Comparison of ENCODE assay signal across 28 cellular contexts in genomic region chr16:87115646-87116045, GRCh38.
"Had no signal": no experiment of that assay in that cellular context is flagged by ENCODE, and none has a peak within 500 bp of the region (broad histone marks: within the 10 kb centered on the region; RNA-seq: fewer than 3 reads in every experiment).

No MANE protein-coding gene starts in this region.

- H3K4me3 Mint-ChIP-seq: immature natural killer cell; mesothelial cell of epicardium; naive B cell; natural killer cell treated with Interleukin-12 subunit alpha and Interleukin-12 subunit beta and Interleukin-15 and Interleukin-18, amount 100 ng/mL, for 72 hours; stimulated activated naive B cell treated with anti-CD40 and anti-IgM and Interleukin-4, amounts not matched to agents 10 μg/mL and 1 μg/mL and 100 μg/mL, for 72 hours had no signal

- H3K9me3 ChIP-seq: left lung, lower lobe of right lung, ovary, right atrium auricular region, right lobe of liver, stomach, thoracic aorta, tibial artery, upper lobe of right lung, uterus had no signal

- H3K4me1 ChIP-seq: left lung, lower lobe of right lung, right atrium auricular region, right lobe of liver, stomach, tibial artery, upper lobe of right lung, uterus had no signal

- H3K9me3 Mint-ChIP-seq: immature natural killer cell; mesothelial cell of epicardium; natural killer cell treated with Interleukin-12 subunit alpha and Interleukin-12 subunit beta and Interleukin-15 and Interleukin-18, amount 100 ng/mL, for 72 hours; stimulated activated naive B cell treated with anti-CD40 and anti-IgM and Interleukin-4, amounts not matched to agents 10 μg/mL and 1 μg/mL and 100 μg/mL, for 72 hours had no signal

- H3K27ac Mint-ChIP-seq: immature natural killer cell; mesothelial cell of epicardium; naive B cell; natural killer cell treated with Interleukin-12 subunit alpha and Interleukin-12 subunit beta and Interleukin-15 and Interleukin-18, amount 100 ng/mL, for 72 hours; progenitor cell of endocrine pancreas; stimulated activated naive B cell treated with anti-CD40 and anti-IgM and Interleukin-4, amounts not matched to agents 10 μg/mL and 1 μg/mL and 100 μg/mL, for 72 hours had no signal

- H3K4me1 Mint-ChIP-seq: immature natural killer cell; mesothelial cell of epicardium; naive B cell; stimulated activated naive B cell treated with anti-CD40 and anti-IgM and Interleukin-4, amounts not matched to agents 10 μg/mL and 1 μg/mL and 100 μg/mL, for 72 hours had no signal

- H3K27me3 ChIP-seq: ovary, right atrium auricular region, right lobe of liver, tibial artery, upper lobe of right lung, uterus had no signal

- DNase-seq: hypothalamus; immature natural killer cell; kidney; left colon; left lung; lower lobe of right lung; mammary epithelial cell; mesendoderm; naive B cell; ovary; right lobe of liver; stimulated activated CD4-positive, alpha-beta T cell treated with anti-CD3 and anti-CD28 coated beads, Interleukin-12 subunit alpha, Interleukin-12 subunit beta, amount 100 ng/mL, for 4 hours; stimulated activated CD4-positive, alpha-beta T cell treated with anti-CD3 and anti-CD28 coated beads, Interleukin-15, amount 100 ng/mL, for 24 hours; stimulated activated CD4-positive, alpha-beta T cell treated with anti-CD3 and anti-CD28 coated beads, Interleukin-2, amount 100 ng/mL, for 24 hours; stimulated activated CD4-positive, alpha-beta T cell treated with anti-CD3 and anti-CD28 coated beads, Interleukin-4, amount 100 ng/mL, for 1 hour; stimulated activated naive B cell treated with anti-CD40 and anti-IgM and Interleukin-4, amounts not matched to agents 10 μg/mL and 1 μg/mL and 100 μg/mL, for 72 hours; stimulated activated naive CD8-positive, alpha-beta T cell treated with anti-CD3 and anti-CD28 coated beads, Interleukin-15, Interleukin-2, amounts not matched to agents 100 U/mL and 50 U/mL, for 24 hours; stomach; tibial artery; trophoblast cell; upper lobe of right lung; uterus had no signal

- H3K4me3 ChIP-seq: left lung, lower lobe of right lung, ovary, right atrium auricular region, right lobe of liver, stomach, thoracic aorta, tibial artery, upper lobe of right lung, uterus had no signal

- H3K36me3 Mint-ChIP-seq: immature natural killer cell; mesothelial cell of epicardium; naive B cell; natural killer cell treated with Interleukin-12 subunit alpha and Interleukin-12 subunit beta and Interleukin-15 and Interleukin-18, amount 100 ng/mL, for 72 hours had no signal

- H3K36me3 ChIP-seq: left lung, lower lobe of right lung, ovary, right atrium auricular region, right lobe of liver, stomach, thoracic aorta, tibial artery, upper lobe of right lung, uterus had no signal

- H3K27ac ChIP-seq: left lung, lower lobe of right lung, ovary, right atrium auricular region, right lobe of liver, stomach, thoracic aorta, tibial artery, upper lobe of right lung, uterus had no signal

- FAIRE-seq: islet of Langerhans, kidney had no signal

- ATAC-seq: left colon; left lung; lower lobe of right lung; natural killer cell treated with Interleukin-12 subunit alpha and Interleukin-12 subunit beta and Interleukin-15 and Interleukin-18, amount 100 ng/mL, for 72 hours; right lobe of liver; stimulated activated naive B cell treated with anti-CD40 and anti-IgM and Interleukin-4, amounts not matched to agents 10 μg/mL and 1 μg/mL and 100 μg/mL, for 72 hours; stimulated activated naive CD8-positive, alpha-beta T cell treated with anti-CD3 and anti-CD28 coated beads, Interleukin-15, Interleukin-2, amounts not matched to agents 100 U/mL and 50 U/mL, for 24 hours; upper lobe of right lung had no signal
